20 cellular contexts compared by ENCODE assay signal in the genomic region with DNA sequence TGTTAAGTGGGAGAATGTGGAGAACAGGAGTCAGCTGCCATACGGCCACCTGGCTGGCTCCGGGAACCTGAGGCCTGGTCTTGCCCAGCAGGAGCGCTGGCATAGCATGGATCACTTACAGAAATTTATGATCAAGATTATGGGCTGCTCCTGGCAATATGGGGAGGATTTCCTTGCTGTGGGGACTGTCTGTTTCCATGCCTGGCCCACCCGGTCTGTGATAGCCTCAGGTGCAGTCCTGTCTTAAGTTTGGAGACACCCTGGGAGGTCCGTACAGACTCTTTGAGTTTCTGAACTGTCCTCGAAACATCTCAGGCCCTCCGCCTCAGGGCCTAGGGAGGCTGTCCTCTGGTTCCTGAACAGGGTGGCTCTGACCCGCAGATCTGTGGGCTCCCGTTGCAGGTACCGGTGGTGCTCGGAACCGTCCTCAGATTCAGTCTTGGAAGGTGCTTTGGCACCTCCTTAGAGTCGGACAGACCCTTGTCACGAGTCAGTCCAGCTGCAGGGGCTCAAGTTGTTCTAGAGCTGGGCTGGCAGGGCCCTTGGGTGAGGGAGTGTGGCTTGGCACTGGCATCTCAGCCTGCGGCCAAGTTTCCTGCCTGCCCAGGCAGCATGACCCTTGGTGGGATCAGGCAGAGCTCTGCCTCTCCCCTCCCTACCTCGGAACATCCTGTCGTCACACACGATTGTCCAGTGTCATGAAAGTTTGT. TPM values are rescaled to one million over a fixed set of nuclear protein-coding genes. Genes with fewer than 3 reads are reported as not detected.
A peak's percentile ranks its signal among the peaks of the same experiment; 100 is the strongest.
DNase-seq lines count a peak whose midpoint lies in the region; ATAC-seq and TF ChIP-seq lines count a peak whose summit lies in the region.
"Had no signal": no experiment of that assay in that cellular context is flagged by ENCODE, and none has a peak within 500 bp of the region (broad histone marks: within the 10 kb centered on the region; RNA-seq: fewer than 3 reads in every experiment).

No MANE protein-coding gene starts in this region.

- TF ChIP-seq CTCF in RWPE2 (IDR thresholded peaks at IDR 0.05; ENCODE audit: poor library complexity, severe bottlenecking) (no peak), ovary (IDR thresholded peaks at IDR 0.05) (no peak), GM10266 (IDR thresholded peaks at IDR 0.05; ENCODE audit: control insufficient read depth, insufficient read depth, low read depth, missing control alignments) (no peak)

- H3K27ac ChIP-seq in RWPE2 (ENCODE audit: poor library complexity, severe bottlenecking) (no peak overlapping the region), ovary (no peak overlapping the region)
- no peak overlapping the region for H3K27ac ChIP-seq in effector memory CD4-positive, alpha-beta T cell (ENCODE audit: insufficient read depth, low read length, poor library complexity, severe bottlenecking)
- H3K27ac ChIP-seq: brain microvascular endothelial cell, psoas muscle had no signal

- peak; percentile 1 for DNase-seq in Ammon's horn (ENCODE audit: low spot score)
- DNase-seq in RWPE2 (ENCODE audit: low spot score) = peak; percentile 33
- DNase-seq in Right ventricle myocardium superior = peak; percentile 63
- peak in 3 of 5 donors; percentile 5 to 21 (median 8) for DNase-seq in ovary
- DNase-seq in DMS53 (lab: John Stamatoyannopoulos, UW) = no peak
- DNase-seq in ACHN = no peak
- DNase-seq in GM10266 (ENCODE audit: extremely low spot score) = no peak
- no peak for DNase-seq in effector memory CD4-positive, alpha-beta T cell
- DNase-seq: activated CD4-positive, alpha-beta T cell treated with anti-CD3 and anti-CD28 coated beads for 1 hour; activated naive CD8-positive, alpha-beta T cell treated with anti-CD3 and anti-CD28 coated beads for 36 hours; brain microvascular endothelial cell; DMS79 treated with DMSO at 0.1 percent for 48 hours; MV-4-11; NCI-H2029; NCI-H526 treated with DMSO at 0.1 percent for 48 hours; stimulated activated naive CD4-positive, alpha-beta T cell treated with Interleukin-2 at 50 U/mL for 16 hours; T-helper 9 cell had no signal

- H3K9me3 ChIP-seq in RWPE2 (ENCODE audit: severe bottlenecking) (no peaks in the 10 kb centered on the region), ovary (no peaks in the 10 kb centered on the region)
- H3K9me3 ChIP-seq in effector memory CD4-positive, alpha-beta T cell (ENCODE audit: control insufficient read depth, low read length) = no peaks in the 10 kb centered on the region
- H3K9me3 ChIP-seq: psoas muscle had no signal

- H3K4me1 ChIP-seq in RWPE2 (ENCODE audit: insufficient read depth, poor library complexity, severe bottlenecking) = peaks cover 9% of the 10 kb centered on the region
- H3K4me1 ChIP-seq in ovary (ENCODE audit: insufficient read depth) = peaks cover 2% of the 10 kb centered on the region
- peaks cover 12% of the 10 kb centered on the region for H3K4me1 ChIP-seq in effector memory CD4-positive, alpha-beta T cell (ENCODE audit: control insufficient read depth, insufficient read depth, low read length, poor library complexity, severe bottlenecking)

- in situ Hi-C loops in ACHN (cut with HindIII; ENCODE audit: low pct_ligation_motif_present, low pct_unique_long_range_greater_than_20kb, low sequenced_read_pairs) = no loop called here

- no peak for TF ChIP-seq POLR2A in ovary (IDR thresholded peaks at IDR 0.05)

- no peak overlapping the region for H3K4me3 ChIP-seq in RWPE2 (ENCODE audit: severe bottlenecking)
- H3K4me3 ChIP-seq in ovary = no peak overlapping the region
- no peak overlapping the region for H3K4me3 ChIP-seq in effector memory CD4-positive, alpha-beta T cell (ENCODE audit: insufficient read depth, low read depth, low read length, poor library complexity, severe bottlenecking)
- H3K4me3 ChIP-seq: psoas muscle had no signal

- no peak; the same call in 2 of the 3 replicates for ATAC-seq in RWPE2 (ENCODE audit: low read depth)
- ATAC-seq in Right ventricle myocardium superior (ENCODE audit: poor library complexity) = peak; percentile 89
- ATAC-seq: esophagus mucosa; naive thymus-derived CD8-positive, alpha-beta T cell had no signal

- intact Hi-C loops in Right ventricle myocardium superior (cut with DNase I) = no loop called here
- intact Hi-C loops in ovary (cut with DNase I) = no loop called here

- H3K36me3 ChIP-seq in RWPE2 (ENCODE audit: low read depth) (peaks cover 65% of the 10 kb centered on the region), ovary (no peaks in the 10 kb centered on the region)
- peaks cover 4% of the 10 kb centered on the region for H3K36me3 ChIP-seq in effector memory CD4-positive, alpha-beta T cell (ENCODE audit: control insufficient read depth, insufficient read depth, low read length)

- no peak for TF ChIP-seq EP300 in ovary (IDR thresholded peaks at IDR 0.05)

- H3K27me3 ChIP-seq in RWPE2 (ENCODE audit: insufficient read depth, poor library complexity, severe bottlenecking) = no peaks in the 10 kb centered on the region
- H3K27me3 ChIP-seq in ovary = no peaks in the 10 kb centered on the region
- no peaks in the 10 kb centered on the region for H3K27me3 ChIP-seq in effector memory CD4-positive, alpha-beta T cell (replicated peaks; ENCODE audit: control insufficient read depth, insufficient read depth, low read length, poor library complexity, severe bottlenecking)
- H3K27me3 ChIP-seq: brain microvascular endothelial cell had no signal

- 83 to 90% (median 85%) methylated on average over 18 of the region's 18 CpGs for WGBS in ovary, 3 donors

RNA-seq across cellular contexts. Expression of a gene that starts 4.9 kb away (rescaled TPM):
- 42.1 TPM for total RNA-seq in Right ventricle myocardium superior
- 10 to 100 TPM in 6 of 7 donors, 1 to 10 TPM in 1; 8.8 to 45.6 (median 33.8) TPM for total RNA-seq in ovary
- polyA plus RNA-seq in ovary = 10 to 100 TPM; 22.2 to 40.5 TPM

Comparison
In these comparisons a context has a peak if more than half of its experiments do, and no peak if none do; other contexts are left out.
1. DNase-seq: peak in Ammon's horn (single experiment), RWPE2 (single experiment), Right ventricle myocardium superior (single experiment) and ovary (3 of 5); none in DMS53 (single experiment), ACHN (single experiment), GM10266 (single experiment) and effector memory CD4-positive, alpha-beta T cell (0 of 3).